ENCODE assay signal across 8 cellular contexts in the genomic region with DNA sequence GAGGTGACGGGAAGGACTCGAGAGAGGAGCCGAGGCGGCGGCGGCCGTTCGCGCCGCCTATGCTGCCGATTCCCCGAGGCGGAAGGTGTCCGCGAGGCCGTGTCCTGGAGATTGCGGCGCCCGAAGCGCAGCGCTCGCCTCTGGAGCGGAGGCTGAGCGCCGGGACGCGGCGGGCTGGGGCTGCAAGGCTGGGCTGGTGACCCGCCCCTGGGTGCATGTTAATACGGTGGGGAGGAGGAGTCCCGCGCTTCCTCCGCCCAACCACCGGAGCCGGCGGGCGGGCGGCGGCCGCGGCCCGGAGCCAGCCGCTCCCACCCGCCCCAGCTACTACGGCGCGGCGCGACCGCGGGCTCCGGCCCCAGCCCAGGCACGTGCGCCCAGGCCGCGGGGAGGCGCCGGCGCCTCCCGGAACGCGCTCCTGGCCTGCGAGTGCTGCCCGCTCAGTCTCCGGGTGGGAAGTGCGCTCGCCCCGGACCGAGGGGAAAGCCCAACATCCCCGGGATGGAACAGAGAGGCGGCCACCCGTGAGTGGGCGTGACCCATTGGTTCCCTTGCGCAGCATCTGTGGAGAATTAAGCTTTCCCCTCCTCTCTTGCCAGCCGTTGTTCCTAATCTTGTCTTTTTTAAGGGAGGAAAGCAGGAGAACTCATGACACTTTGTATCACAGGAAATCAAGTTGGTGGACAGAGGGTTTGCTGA. TPM values are rescaled to one million over a fixed set of nuclear protein-coding genes. Genes with fewer than 3 reads are reported as not detected.
A peak's percentile ranks its signal among the peaks of the same experiment; 100 is the strongest.
DNase-seq lines count a peak whose midpoint lies in the region; ATAC-seq, FAIRE-seq and TF ChIP-seq lines count a peak whose summit lies in the region.

A gene (minus strand): TSS at position 195 of the 699 bp plus-strand sequence.

- H3K4me3 ChIP-seq in HUES64 (ENCODE audit: low read length): peak within 1 kb of the TSS; percentile 92
- no peak within 1 kb of the TSS; a peak in 1 of 6 replicates for H3K4me3 ChIP-seq in HepG2 (replicated peaks in 1 of 3; ENCODE audit: insufficient read depth in 1 of 3, low read depth in 2 of 3, low read length in 3 of 3)
- peak within 1 kb of the TSS in 3 of 4 donors; percentile 48 to 54 (median 52) for H3K4me3 ChIP-seq in upper lobe of left lung

- H3K4me3 Mint-ChIP-seq in activated T-cell treated with anti-CD3 and anti-CD28 coated beads, Interleukin-2, amount 50 U/mL, for 4 hours: no peak within 1 kb of the TSS

- CTCF ChIA-PET in HepG2 (lab: Yijun Ruan, JAX; ENCODE audit: low intra/inter-chr PET ratio, low total read pairs): no interaction called here

- peaks cover 30% of the 10 kb centered on the region for H3K27me3 Mint-ChIP-seq in activated T-cell treated with anti-CD3 and anti-CD28 coated beads, Interleukin-2, amount 50 U/mL, for 4 hours (ENCODE audit: low read depth)

- H3K4me2 ChIP-seq in HepG2 (ENCODE audit: low read depth, low read length): 0 out of 2 replicates have a peak within 1 kb of the TSS, but pooled peaks have one; percentile 1

- H3K9me3 Mint-ChIP-seq in activated T-cell treated with anti-CD3 and anti-CD28 coated beads, Interleukin-2, amount 50 U/mL, for 4 hours: peaks cover 9% of the 10 kb centered on the region

- H3K27ac ChIP-seq in HUES64 (ENCODE audit: low read depth, low read length) (peak within 1 kb of the TSS; percentile 78; the same call in 1 of the 2 replicates), caudate nucleus (ENCODE audit: low read depth, low read length) (peak within 1 kb of the TSS; percentile 62), HepG2 (ENCODE audit: extremely low read length, insufficient read depth, low read length) (no peak within 1 kb of the TSS), upper lobe of left lung (peak within 1 kb of the TSS in 2 of 4 donors; percentile 39 to 44)

- no peak within 1 kb of the TSS for H2AFZ ChIP-seq in HepG2 (ENCODE audit: low read length)

- no peaks in the 10 kb centered on the region for H3K9me3 ChIP-seq in HUES64 (ENCODE audit: insufficient read depth, low read depth, low read length)
- no peaks in the 10 kb centered on the region for H3K9me3 ChIP-seq in HepG2 (ENCODE audit: low read length)
- H3K9me3 ChIP-seq in upper lobe of left lung: no peaks in the 10 kb centered on the region

- TF ChIP-seq EP300 in HepG2 (IDR thresholded peaks at IDR 0.05; ENCODE audit: low read depth in 2 of 2, low read length in 2 of 2) (no peak), HepG2 (CRISPR knock-in tag; IDR thresholded peaks at IDR 0.05; ENCODE audit: borderline replicate concordance) (no peak), upper lobe of left lung (IDR thresholded peaks at IDR 0.05) (no peak)

- no TSS peak for BruUV-seq in HepG2 (replicated peaks; lab: Mats Ljungman, UMichigan)

- peak within 1 kb of the TSS; percentile 91 for H3K9ac ChIP-seq in HUES64 (ENCODE audit: low read depth, low read length)
- no peak within 1 kb of the TSS for H3K9ac ChIP-seq in HepG2 (ENCODE audit: insufficient read depth, low read depth, low read length)

- intact Hi-C loops in HepG2 (cut with micrococcal nuclease; ENCODE audit: unreplicated experiment): no loop called here

- ATAC-seq in activated T-cell treated with anti-CD3 and anti-CD28 coated beads, Interleukin-2, amount 50 U/mL, for 4 hours: peak; percentile 14 to 55
- ATAC-seq in HepG2 (peak; percentile 91), upper lobe of left lung (ENCODE audit: low FRiP score in 2 of 2) (peak; percentile 87 to 89)

- H3K36me3 ChIP-seq in HUES64 (ENCODE audit: insufficient read depth, low read length) (no peaks in the 10 kb centered on the region), HepG2 (replicated peaks in 1 of 2; ENCODE audit: control insufficient read depth in 1 of 2, insufficient read depth in 2 of 2, low read length in 2 of 2) (no peaks in the 10 kb centered on the region), upper lobe of left lung (no peaks in the 10 kb centered on the region)

- no peak for FAIRE-seq in HepG2 (lab: Jason Lieb, UNC)

- peaks cover 26% of the 10 kb centered on the region for H3K4me1 ChIP-seq in HUES64 (ENCODE audit: insufficient read depth, low read length)
- no peaks in the 10 kb centered on the region for H3K4me1 ChIP-seq in HepG2 (ENCODE audit: insufficient read depth, low read length)
- H3K4me1 ChIP-seq in upper lobe of left lung: peaks cover 0 to 20% (median 4%) of the 10 kb centered on the region in 4 donors

- peaks cover 31% of the 10 kb centered on the region for H3K27me3 ChIP-seq in HUES64 (ENCODE audit: insufficient read depth, low read length)
- peaks cover 0 to 19% of the 10 kb centered on the region in 2 experiments; a peak in 2 of 5 replicates for H3K27me3 ChIP-seq in HepG2 (ENCODE audit: control insufficient read depth in 1 of 2, insufficient read depth in 2 of 2, low read length in 2 of 2)
- H3K27me3 ChIP-seq in upper lobe of left lung: peaks cover 0 to 9% (median 4%) of the 10 kb centered on the region in 4 donors

- no peak for TF ChIP-seq POLR2A in HepG2 (IDR thresholded peaks at IDR 0.05; ENCODE audit: insufficient read depth in 1 of 2, low read depth in 2 of 2, low read length in 2 of 2)
- peak in 2 of 4 donors; percentile 23 to 55 for TF ChIP-seq POLR2A in upper lobe of left lung (IDR thresholded peaks at IDR 0.05)

- under 1% methylated on average over 75 of the region's 75 CpGs for WGBS in HUES64
- 0% methylated on average over 1 of the region's 75 CpGs for WGBS in HepG2 (ENCODE audit: low lambda C conversion rate)
- 2 to 7% methylated on average over 10 to 27 of the region's 75 CpGs for WGBS in upper lobe of left lung, 2 donors

- no peaks in the 10 kb centered on the region for H4K20me1 ChIP-seq in HepG2 (ENCODE audit: insufficient read depth, low read length)

- H3K79me2 ChIP-seq in HepG2 (ENCODE audit: insufficient read depth, low read length): no peaks in the 10 kb centered on the region

- TF ChIP-seq RAD21 in HepG2 (CRISPR knock-in tag; IDR thresholded peaks at IDR 0.05): no peak

- peaks cover 3% of the 10 kb centered on the region for H3K4me1 Mint-ChIP-seq in activated T-cell treated with anti-CD3 and anti-CD28 coated beads, Interleukin-2, amount 50 U/mL, for 4 hours (ENCODE audit: low read depth)

- no peak for DNase-seq in activated T-cell treated with anti-CD3 and anti-CD28 coated beads, Interleukin-2, amount 50 U/mL, for 4 hours
- no peak for DNase-seq in activated T-cell treated with anti-CD3 and anti-CD28 coated beads, Interleukin-2, amount 50 U/mL, for 1 hour
- DNase-seq in caudate nucleus (lab: John Stamatoyannopoulos, UW) (peak in 38 of 61 donors; percentile 7 to 70 (median 34)), HepG2 (ENCODE audit: low spot score) (peak; percentile 1), upper lobe of left lung (peak; percentile 72 to 91), kidney glomerular epithelial cell (lab: John Stamatoyannopoulos, UW) (no peak), DMS153 treated with DMSO at 0.1 percent for 48 hours (lab: John Stamatoyannopoulos, UW; ENCODE audit: unreplicated experiment) (no peak)

- POLR2A ChIA-PET in HepG2 (lab: Yijun Ruan, JAX): no interaction called here

- in situ Hi-C loops in HepG2 (cut with HindIII; ENCODE audit: extremely low pct_ligation_motif_present, low pct_unique_long_range_greater_than_20kb): loop anchor here (25.0 kb wide), 1 partner anchor 107 kb away; no protein-coding TSS in a partner anchor

- TF ChIP-seq CTCF in HepG2 (CRISPR knock-in tag; IDR thresholded peaks at IDR 0.05) (no peak), upper lobe of left lung (IDR thresholded peaks at IDR 0.05) (no peak)

- H3K36me3 Mint-ChIP-seq in activated T-cell treated with anti-CD3 and anti-CD28 coated beads, Interleukin-2, amount 50 U/mL, for 4 hours (ENCODE audit: insufficient read depth): no peaks in the 10 kb centered on the region

TF ChIP-seq in HepG2, 621 proteins besides CTCF, POLR2A, EP300 and RAD21 (continues in another document):
- TF ChIP-seq NFKB2 (CRISPR knock-in tag; IDR thresholded peaks at IDR 0.05; ENCODE audit: borderline replicate concordance) (no peak), ZNF720 (CRISPR knock-in tag; IDR thresholded peaks at IDR 0.05) (no peak), MAZ (IDR thresholded peaks at IDR 0.05; ENCODE audit: borderline replicate concordance, low read depth, low read length) (no peak), MAZ (CRISPR knock-in tag; IDR thresholded peaks at IDR 0.05; ENCODE audit: low read depth) (no peak)

RNA-seq across cellular contexts. Expression of the gene that starts here (rescaled TPM):
- under 1 TPM in 1 of 3 donors, not detected in 2; 0.16 TPM for total RNA-seq in activated T-cell treated with anti-CD3 and anti-CD28 coated beads, Interleukin-2, amount 50 U/mL, for 4 hours
- 7.4 TPM for polyA plus RNA-seq in HUES64 (2013, experiment 1 of 2)
- polyA plus RNA-seq in HUES64 (2013, experiment 2 of 2): 7.2 TPM
- total RNA-seq in HepG2 (2016; rRNA removed; fragmentation: Illumina TruSeq; extraction: Trizol) (not detected in 2 replicates), upper lobe of left lung (1 to 10 TPM; 2.1 to 4.6 (median 3.6) TPM)
- not detected in 2 replicates for total RNA-seq in HepG2 (2016; cell fraction: cytosol; rRNA removed; fragmentation: Illumina TruSeq; extraction: Trizol; ENCODE audit: low read depth)
- not detected in 2 replicates for total RNA-seq in HepG2 (2016; cell fraction: insoluble cytoplasmic fraction; rRNA removed; fragmentation: Illumina TruSeq; extraction: Trizol)
- not detected in 2 replicates for total RNA-seq in HepG2 (2016; cell fraction: membrane; rRNA removed; fragmentation: Illumina TruSeq; extraction: Trizol)
- not detected in 2 replicates for total RNA-seq in HepG2 (2016; cell fraction: nucleus; rRNA removed; fragmentation: Illumina TruSeq; extraction: Trizol)
- 0.01 and 0.03 TPM in 2 replicates for polyA plus RNA-seq in HepG2 (2011; rRNA removed)
- not detected in 2 replicates for polyA plus RNA-seq in HepG2 (2011; cell fraction: cytosol; rRNA removed)
- not detected in 2 replicates for polyA plus RNA-seq in HepG2 (2011; cell fraction: nucleus; rRNA removed)
- polyA plus RNA-seq in HepG2 (2012): not detected in 2 replicates
- not detected in 2 replicates for polyA plus RNA-seq in HepG2 (2016; cell fraction: cytosol; fragmentation: Illumina TruSeq; extraction: Trizol; ENCODE audit: low read depth)
- polyA plus RNA-seq in HepG2 (2016; cell fraction: insoluble cytoplasmic fraction; fragmentation: Illumina TruSeq; extraction: Trizol; ENCODE audit: low read depth): not detected in 2 replicates
- not detected in 2 replicates for polyA plus RNA-seq in HepG2 (2016; cell fraction: membrane; fragmentation: Illumina TruSeq; extraction: Trizol; ENCODE audit: low read depth)
- not detected in 2 replicates for polyA plus RNA-seq in HepG2 (2016; cell fraction: nucleus; fragmentation: Illumina TruSeq; extraction: Trizol; ENCODE audit: insufficient read depth, low read depth)
- polyA minus RNA-seq in HepG2 (2011; rRNA and poly(A)+ RNA removed; ENCODE audit: low replicate concordance): 0.12 and 0.56 TPM in 2 replicates
- polyA minus RNA-seq in HepG2 (2011; cell fraction: cytosol; rRNA and poly(A)+ RNA removed): not detected in 2 replicates
- polyA minus RNA-seq in HepG2 (2011; cell fraction: nucleus; rRNA and poly(A)+ RNA removed): 0.52 TPM in 1 of 2 replicates, not detected in the other

Comparison
In these comparisons a context has a peak if more than half of its experiments do, and no peak if none do; other contexts are left out.
1. Peak in ATAC-seq in activated T-cell treated with anti-CD3 and anti-CD28 coated beads, Interleukin-2, amount 50 U/mL, for 4 hours; RNA of the gene not detected or under 1 TPM.
2. Peak in DNase-seq, ATAC-seq and H3K4me2 ChIP-seq in HepG2; RNA of the gene not detected or under 1 TPM.
3. ATAC-seq: peak in every context shown above with its lines; median percentile 91 in HepG2; 88 in upper lobe of left lung; 34 in activated T-cell treated with anti-CD3 and anti-CD28 coated beads, Interleukin-2, amount 50 U/mL, for 4 hours.
4. DNase-seq: peak in caudate nucleus (38 of 61) and upper lobe of left lung (2 of 2); none in activated T-cell treated with anti-CD3 and anti-CD28 coated beads, Interleukin-2, amount 50 U/mL, for 4 hours (single experiment), activated T-cell treated with anti-CD3 and anti-CD28 coated beads, Interleukin-2, amount 50 U/mL, for 1 hour (single experiment), kidney glomerular epithelial cell (single experiment) and DMS153 treated with DMSO at 0.1 percent for 48 hours (single experiment).
5. H3K4me3 ChIP-seq: peak in HUES64 (single experiment) and upper lobe of left lung (3 of 4); none in HepG2 (0 of 3).